ENCODE assay signal across 1 cellular context in genomic region chr12:95859947-95860850, GRCh38.
TF ChIP-seq lines count a peak whose summit lies in the region.

No MANE protein-coding gene starts in this region.

TF ChIP-seq in HepG2, 621 proteins besides CTCF, POLR2A, EP300 and RAD21:
- TF ChIP-seq ZNF484 (CRISPR knock-in tag; IDR thresholded peaks at IDR 0.05; ENCODE audit: borderline replicate concordance, low read depth) (no peak), AFF4 (CRISPR knock-in tag; IDR thresholded peaks at IDR 0.05) (0 out of 2 replicates have a peak, but pooled peaks have one; percentile 15), ZNF121 (CRISPR knock-in tag; IDR thresholded peaks at IDR 0.05) (peak; percentile 54; the same call in 1 of the 2 replicates), ZFAT (CRISPR knock-in tag; conservative IDR thresholded peaks at IDR 0.05) (no peak), ZNF460 (CRISPR knock-in tag; IDR thresholded peaks at IDR 0.05; ENCODE audit: borderline replicate concordance) (peak; percentile 67; the same call in 1 of the 2 replicates), RBFOX2 (IDR thresholded peaks at IDR 0.05; ENCODE audit: low read depth, low read length) (peak; percentile 55; the same call in 1 of the 2 replicates), ZNF263 (CRISPR knock-in tag; IDR thresholded peaks at IDR 0.05) (peak; percentile 69; the same call in 1 of the 2 replicates), CEBPG (CRISPR knock-in tag; IDR thresholded peaks at IDR 0.05) (peak; percentile 65)
